Comparison of ENCODE assay signal across 14 cellular contexts in the genomic region with DNA sequence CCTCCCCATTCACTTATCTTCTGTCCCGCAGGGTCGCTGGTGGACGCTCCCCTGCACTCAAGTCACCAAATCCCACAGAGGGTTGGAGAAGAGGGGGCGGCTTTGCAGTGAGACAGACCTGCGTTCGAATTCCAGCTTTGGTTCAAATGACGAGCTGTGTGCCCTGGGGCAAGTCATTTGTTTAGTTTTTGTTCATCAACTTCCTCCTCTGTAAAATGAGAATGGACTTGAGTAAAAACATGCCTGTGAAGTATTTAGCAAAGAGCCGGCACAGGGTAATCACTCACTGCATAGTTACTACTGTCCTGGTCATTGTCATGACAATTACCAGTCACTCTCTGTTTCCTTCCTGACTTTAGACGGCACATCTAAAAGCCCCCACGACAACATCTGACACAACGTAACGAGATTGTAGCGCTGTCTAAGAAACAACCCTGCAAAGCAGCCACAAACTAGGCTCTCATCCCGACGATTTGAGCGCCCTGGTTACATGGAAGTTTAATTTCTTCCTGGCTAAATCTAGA.
DNase-seq lines count a peak whose midpoint lies in the region; ATAC-seq and TF ChIP-seq lines count a peak whose summit lies in the region.
"Had no signal": no experiment of that assay in that cellular context is flagged by ENCODE, and none has a peak within 500 bp of the region (broad histone marks: within the 10 kb centered on the region; RNA-seq: fewer than 3 reads in every experiment).

No MANE protein-coding gene starts in this region.

- no peak for TF ChIP-seq CTCF in WTC11 (IDR thresholded peaks at IDR 0.05)

- H3K27ac Mint-ChIP-seq in WTC11, result no peak overlapping the region

- peak; percentile 27 for ATAC-seq in WTC11
- no peak for ATAC-seq in GM21737 (IDR thresholded peaks at IDR 0.05; ENCODE audit: unreplicated experiment)
- no peak for ATAC-seq in GM19328 (IDR thresholded peaks at IDR 0.05; ENCODE audit: unreplicated experiment)
- ATAC-seq: Panc1 had no signal

- no peak overlapping the region for H3K9ac ChIP-seq in stomach smooth muscle (ENCODE audit: low read length in 2 of 2)

- no peaks in the 10 kb centered on the region for H3K9me3 ChIP-seq in KOPT-K1 (ENCODE audit: insufficient read depth, low read length, poor library complexity, severe bottlenecking)
- H3K9me3 ChIP-seq in stomach smooth muscle (ENCODE audit: control insufficient read depth in 2 of 2, low read length in 2 of 2), result no peaks in the 10 kb centered on the region

- H3K36me3 ChIP-seq in KOPT-K1 (ENCODE audit: insufficient read depth, low read length) (no peaks in the 10 kb centered on the region), stomach smooth muscle (ENCODE audit: control insufficient read depth in 2 of 2, insufficient read depth in 2 of 2, low read length in 2 of 2) (no peaks in the 10 kb centered on the region)

- peak overlapping the region; percentile 35 to 37 for H3K4me3 ChIP-seq in stomach smooth muscle (ENCODE audit: low read length in 2 of 2)

- no peak overlapping the region for H3K4me3 Mint-ChIP-seq in WTC11

- peaks cover 21% of the 10 kb centered on the region for H3K4me1 ChIP-seq in stomach smooth muscle (ENCODE audit: control insufficient read depth, insufficient read depth, low read length)

- no peaks in the 10 kb centered on the region for H3K36me3 Mint-ChIP-seq in WTC11

- DNase-seq in WTC11 (ENCODE audit: low spot score), result no peak
- peak; percentile 52 for DNase-seq in left kidney (ENCODE audit: low read depth, low spot score)
- no peak for DNase-seq in stimulated activated CD4-positive, alpha-beta T cell treated with anti-CD3 and anti-CD28 coated beads, Interleukin-1b, Interleukin-23, amount 100 ng/mL, for 48 hours
- DNase-seq: HCEC 1CT, NCI-H1436, NCI-H2029, NCI-H510A, NCI-H82 had no signal

- H3K9me3 Mint-ChIP-seq in WTC11, result no peaks in the 10 kb centered on the region

- H3K27me3 ChIP-seq in stomach smooth muscle (ENCODE audit: control insufficient read depth in 1 of 2, insufficient read depth in 2 of 2, low read length in 2 of 2), result peaks cover 11 to 14% of the 10 kb centered on the region in 2 donors

- POLR2A ChIA-PET in WTC11 (lab: Charles Lee), result no interaction called here

- peak overlapping the region; percentile 46 for H3K27ac ChIP-seq in KOPT-K1 (ENCODE audit: low read depth, low read length, poor library complexity, severe bottlenecking)
- H3K27ac ChIP-seq in stomach smooth muscle (ENCODE audit: low read length), result no peak overlapping the region
- H3K27ac ChIP-seq: C4-2B had no signal

- peaks cover 32% of the 10 kb centered on the region for H3K4me1 Mint-ChIP-seq in WTC11

- H3K27me3 Mint-ChIP-seq in WTC11 (ENCODE audit: low read depth), result peaks cover 14% of the 10 kb centered on the region

- CTCF ChIA-PET in WTC11 (lab: Charles Lee), result no interaction called here

TF ChIP-seq in WTC11, 78 proteins besides CTCF, POLR2A, EP300 and RAD21:
- TF ChIP-seq, protein P1, sequence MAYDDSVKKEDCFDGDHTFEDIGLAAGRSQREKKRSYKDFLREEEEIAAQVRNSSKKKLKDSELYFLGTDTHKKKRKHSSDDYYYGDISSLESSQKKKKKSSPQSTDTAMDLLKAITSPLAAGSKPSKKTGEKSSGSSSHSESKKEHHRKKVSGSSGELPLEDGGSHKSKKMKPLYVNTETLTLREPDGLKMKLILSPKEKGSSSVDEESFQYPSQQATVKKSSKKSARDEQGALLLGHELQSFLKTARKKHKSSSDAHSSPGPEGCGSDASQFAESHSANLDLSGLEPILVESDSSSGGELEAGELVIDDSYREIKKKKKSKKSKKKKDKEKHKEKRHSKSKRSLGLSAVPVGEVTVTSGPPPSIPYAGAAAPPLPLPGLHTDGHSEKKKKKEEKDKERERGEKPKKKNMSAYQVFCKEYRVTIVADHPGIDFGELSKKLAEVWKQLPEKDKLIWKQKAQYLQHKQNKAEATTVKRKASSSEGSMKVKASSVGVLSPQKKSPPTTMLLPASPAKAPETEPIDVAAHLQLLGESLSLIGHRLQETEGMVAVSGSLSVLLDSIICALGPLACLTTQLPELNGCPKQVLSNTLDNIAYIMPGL (CRISPR knock-in tag; IDR thresholded peaks at IDR 0.05), result no peak
- TF ChIP-seq SMAD4 (CRISPR knock-in tag; IDR thresholded peaks at IDR 0.05), result no peak
- TF ChIP-seq ZNF121 (CRISPR knock-in tag; IDR thresholded peaks at IDR 0.05), result no peak
- TF ChIP-seq, protein P2, sequence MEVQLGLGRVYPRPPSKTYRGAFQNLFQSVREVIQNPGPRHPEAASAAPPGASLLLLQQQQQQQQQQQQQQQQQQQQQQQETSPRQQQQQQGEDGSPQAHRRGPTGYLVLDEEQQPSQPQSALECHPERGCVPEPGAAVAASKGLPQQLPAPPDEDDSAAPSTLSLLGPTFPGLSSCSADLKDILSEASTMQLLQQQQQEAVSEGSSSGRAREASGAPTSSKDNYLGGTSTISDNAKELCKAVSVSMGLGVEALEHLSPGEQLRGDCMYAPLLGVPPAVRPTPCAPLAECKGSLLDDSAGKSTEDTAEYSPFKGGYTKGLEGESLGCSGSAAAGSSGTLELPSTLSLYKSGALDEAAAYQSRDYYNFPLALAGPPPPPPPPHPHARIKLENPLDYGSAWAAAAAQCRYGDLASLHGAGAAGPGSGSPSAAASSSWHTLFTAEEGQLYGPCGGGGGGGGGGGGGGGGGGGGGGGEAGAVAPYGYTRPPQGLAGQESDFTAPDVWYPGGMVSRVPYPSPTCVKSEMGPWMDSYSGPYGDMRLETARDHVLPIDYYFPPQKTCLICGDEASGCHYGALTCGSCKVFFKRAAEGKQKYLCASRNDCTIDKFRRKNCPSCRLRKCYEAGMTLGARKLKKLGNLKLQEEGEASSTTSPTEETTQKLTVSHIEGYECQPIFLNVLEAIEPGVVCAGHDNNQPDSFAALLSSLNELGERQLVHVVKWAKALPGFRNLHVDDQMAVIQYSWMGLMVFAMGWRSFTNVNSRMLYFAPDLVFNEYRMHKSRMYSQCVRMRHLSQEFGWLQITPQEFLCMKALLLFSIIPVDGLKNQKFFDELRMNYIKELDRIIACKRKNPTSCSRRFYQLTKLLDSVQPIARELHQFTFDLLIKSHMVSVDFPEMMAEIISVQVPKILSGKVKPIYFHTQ (CRISPR knock-in tag; IDR thresholded peaks at IDR 0.05), result no peak
- TF ChIP-seq, protein P3, sequence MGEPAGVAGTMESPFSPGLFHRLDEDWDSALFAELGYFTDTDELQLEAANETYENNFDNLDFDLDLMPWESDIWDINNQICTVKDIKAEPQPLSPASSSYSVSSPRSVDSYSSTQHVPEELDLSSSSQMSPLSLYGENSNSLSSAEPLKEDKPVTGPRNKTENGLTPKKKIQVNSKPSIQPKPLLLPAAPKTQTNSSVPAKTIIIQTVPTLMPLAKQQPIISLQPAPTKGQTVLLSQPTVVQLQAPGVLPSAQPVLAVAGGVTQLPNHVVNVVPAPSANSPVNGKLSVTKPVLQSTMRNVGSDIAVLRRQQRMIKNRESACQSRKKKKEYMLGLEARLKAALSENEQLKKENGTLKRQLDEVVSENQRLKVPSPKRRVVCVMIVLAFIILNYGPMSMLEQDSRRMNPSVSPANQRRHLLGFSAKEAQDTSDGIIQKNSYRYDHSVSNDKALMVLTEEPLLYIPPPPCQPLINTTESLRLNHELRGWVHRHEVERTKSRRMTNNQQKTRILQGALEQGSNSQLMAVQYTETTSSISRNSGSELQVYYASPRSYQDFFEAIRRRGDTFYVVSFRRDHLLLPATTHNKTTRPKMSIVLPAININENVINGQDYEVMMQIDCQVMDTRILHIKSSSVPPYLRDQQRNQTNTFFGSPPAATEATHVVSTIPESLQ (CRISPR knock-in tag; IDR thresholded peaks at IDR 0.05), result no peak
- no peak for TF ChIP-seq ZBTB21 (CRISPR knock-in tag; IDR thresholded peaks at IDR 0.05; ENCODE audit: borderline replicate concordance)
- TF ChIP-seq, protein P4, sequence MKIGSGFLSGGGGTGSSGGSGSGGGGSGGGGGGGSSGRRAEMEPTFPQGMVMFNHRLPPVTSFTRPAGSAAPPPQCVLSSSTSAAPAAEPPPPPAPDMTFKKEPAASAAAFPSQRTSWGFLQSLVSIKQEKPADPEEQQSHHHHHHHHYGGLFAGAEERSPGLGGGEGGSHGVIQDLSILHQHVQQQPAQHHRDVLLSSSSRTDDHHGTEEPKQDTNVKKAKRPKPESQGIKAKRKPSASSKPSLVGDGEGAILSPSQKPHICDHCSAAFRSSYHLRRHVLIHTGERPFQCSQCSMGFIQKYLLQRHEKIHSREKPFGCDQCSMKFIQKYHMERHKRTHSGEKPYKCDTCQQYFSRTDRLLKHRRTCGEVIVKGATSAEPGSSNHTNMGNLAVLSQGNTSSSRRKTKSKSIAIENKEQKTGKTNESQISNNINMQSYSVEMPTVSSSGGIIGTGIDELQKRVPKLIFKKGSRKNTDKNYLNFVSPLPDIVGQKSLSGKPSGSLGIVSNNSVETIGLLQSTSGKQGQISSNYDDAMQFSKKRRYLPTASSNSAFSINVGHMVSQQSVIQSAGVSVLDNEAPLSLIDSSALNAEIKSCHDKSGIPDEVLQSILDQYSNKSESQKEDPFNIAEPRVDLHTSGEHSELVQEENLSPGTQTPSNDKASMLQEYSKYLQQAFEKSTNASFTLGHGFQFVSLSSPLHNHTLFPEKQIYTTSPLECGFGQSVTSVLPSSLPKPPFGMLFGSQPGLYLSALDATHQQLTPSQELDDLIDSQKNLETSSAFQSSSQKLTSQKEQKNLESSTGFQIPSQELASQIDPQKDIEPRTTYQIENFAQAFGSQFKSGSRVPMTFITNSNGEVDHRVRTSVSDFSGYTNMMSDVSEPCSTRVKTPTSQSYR (CRISPR knock-in tag; IDR thresholded peaks at IDR 0.05), result no peak
- TF ChIP-seq ZNF317 (CRISPR knock-in tag; IDR thresholded peaks at IDR 0.05; ENCODE audit: borderline replicate concordance, low read depth), result no peak
- TF ChIP-seq FOXJ3 (CRISPR knock-in tag; IDR thresholded peaks at IDR 0.05; ENCODE audit: borderline replicate concordance), result no peak
- TF ChIP-seq, protein P5, sequence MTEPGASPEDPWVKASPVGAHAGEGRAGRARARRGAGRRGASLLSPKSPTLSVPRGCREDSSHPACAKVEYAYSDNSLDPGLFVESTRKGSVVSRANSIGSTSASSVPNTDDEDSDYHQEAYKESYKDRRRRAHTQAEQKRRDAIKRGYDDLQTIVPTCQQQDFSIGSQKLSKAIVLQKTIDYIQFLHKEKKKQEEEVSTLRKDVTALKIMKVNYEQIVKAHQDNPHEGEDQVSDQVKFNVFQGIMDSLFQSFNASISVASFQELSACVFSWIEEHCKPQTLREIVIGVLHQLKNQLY (CRISPR knock-in tag; IDR thresholded peaks at IDR 0.05), result no peak
- no peak for TF ChIP-seq GABPB1 (CRISPR knock-in tag; IDR thresholded peaks at IDR 0.05)
- no peak for TF ChIP-seq CREM (CRISPR knock-in tag; IDR thresholded peaks at IDR 0.05)
- TF ChIP-seq ZNF219 (CRISPR knock-in tag; IDR thresholded peaks at IDR 0.05; ENCODE audit: borderline replicate concordance), result no peak
- no peak for TF ChIP-seq ZNF232 (CRISPR knock-in tag; IDR thresholded peaks at IDR 0.05)
- no peak for TF ChIP-seq HMGA2 (CRISPR knock-in tag; IDR thresholded peaks at IDR 0.05)
- no peak for TF ChIP-seq ZNF263 (CRISPR knock-in tag; IDR thresholded peaks at IDR 0.05; ENCODE audit: low read depth)
- TF ChIP-seq OVOL2 (CRISPR knock-in tag; IDR thresholded peaks at IDR 0.05; ENCODE audit: borderline replicate concordance), result no peak
